Comparison of ENCODE assay signal across 8 cellular contexts in genomic region chr16:20676268-20676828, GRCh38. TPM values are rescaled to one million over a fixed set of nuclear protein-coding genes. Genes with fewer than 3 reads are reported as not detected.
DNase-seq lines count a peak whose midpoint lies in the region; ATAC-seq and TF ChIP-seq lines count a peak whose summit lies in the region.

No MANE protein-coding gene starts in this region.

- H4K91ac ChIP-seq in trophoblast cell (ENCODE audit: low read depth, low read length): no peak overlapping the region

- DNase-seq in NCI-H345 treated with DMSO at 0.1 percent for 48 hours (lab: John Stamatoyannopoulos, UW; ENCODE audit: unreplicated experiment) (peak; percentile 47), epithelial cell of prostate (ENCODE audit: low read depth, low spot score) (no peak), trophoblast cell (no peak), NCI-H2196 treated with DMSO at 0.1 percent for 48 hours (lab: John Stamatoyannopoulos, UW; ENCODE audit: unreplicated experiment) (no peak), NCI-H748 (lab: John Stamatoyannopoulos, UW; ENCODE audit: unreplicated experiment) (no peak)

- no peaks in the 10 kb centered on the region for H3K27me3 ChIP-seq in trophoblast cell (ENCODE audit: insufficient read depth, low read length)

- no peak overlapping the region for H2BK5ac ChIP-seq in trophoblast cell (ENCODE audit: low read depth, low read length, poor library complexity)

- peaks cover 3% of the 10 kb centered on the region for H3K79me2 ChIP-seq in trophoblast cell (ENCODE audit: control insufficient read depth, insufficient read depth, low read length, poor library complexity)

- H2AFZ ChIP-seq in trophoblast cell (ENCODE audit: insufficient read depth, low read length, poor library complexity): peak overlapping the region; percentile 48

- H3K18ac ChIP-seq in trophoblast cell (ENCODE audit: low read length): no peak overlapping the region

- H3K4me1 ChIP-seq in trophoblast cell (ENCODE audit: control insufficient read depth in 1 of 2, insufficient read depth in 2 of 2, low read length in 2 of 2): peaks cover 19 to 25% of the 10 kb centered on the region in 2 experiments

- H3K14ac ChIP-seq in trophoblast cell (ENCODE audit: low read length): peak overlapping the region; percentile 70

- H2BK120ac ChIP-seq in trophoblast cell (ENCODE audit: insufficient read depth, low read length, poor library complexity): peak overlapping the region; percentile 87

- no peak overlapping the region for H3K23ac ChIP-seq in trophoblast cell (ENCODE audit: low read length)

- no peak overlapping the region for H3K9ac ChIP-seq in trophoblast cell (ENCODE audit: low read length)

- H3K36me3 ChIP-seq in trophoblast cell (ENCODE audit: control insufficient read depth in 1 of 2, insufficient read depth in 2 of 2, low read length in 2 of 2): no peaks in the 10 kb centered on the region

- H3K79me1 ChIP-seq in trophoblast cell (ENCODE audit: low read length): peaks cover 18% of the 10 kb centered on the region

- H2BK12ac ChIP-seq in trophoblast cell (ENCODE audit: low read length): peak overlapping the region; percentile 58

- ATAC-seq in GM21423 (IDR thresholded peaks at IDR 0.05; ENCODE audit: unreplicated experiment): peak; percentile 7
- no peak for ATAC-seq in SK-N-SH treated with all-trans-retinoic acid at 6 μM for 48 hours
- ATAC-seq in GM19035 (IDR thresholded peaks at IDR 0.05; ENCODE audit: unreplicated experiment): no peak

- H4K8ac ChIP-seq in trophoblast cell (ENCODE audit: low read depth, low read length): peak overlapping the region; percentile 66

- H4K12ac ChIP-seq in trophoblast cell (ENCODE audit: low read depth, low read length): no peak overlapping the region

- no peak overlapping the region for H2AK5ac ChIP-seq in trophoblast cell (ENCODE audit: low read length)

- no peak overlapping the region for H3K4ac ChIP-seq in trophoblast cell (ENCODE audit: low read depth, low read length)

- peak overlapping the region; percentile 53 for H3K27ac ChIP-seq in epithelial cell of prostate
- H3K27ac ChIP-seq in trophoblast cell (ENCODE audit: low read depth, low read length): peak overlapping the region; percentile 52

- no CpG with 5 or more reads among the region's 4 CpGs for WGBS in trophoblast cell (ENCODE audit: extremely low coverage, insufficient coverage, insufficient read length)

- H3K4me3 ChIP-seq in trophoblast cell (ENCODE audit: low read depth, low read length): no peak overlapping the region

- no peaks in the 10 kb centered on the region for H3K9me3 ChIP-seq in trophoblast cell (ENCODE audit: insufficient read depth, low read depth, low read length)

- H3K4me2 ChIP-seq in trophoblast cell (ENCODE audit: low read length): peak overlapping the region; percentile 80

TF ChIP-seq in SK-N-SH treated with all-trans-retinoic acid at 6 μM for 48 hours, 23 proteins besides CTCF, POLR2A, EP300 and RAD21:
- TF ChIP-seq ZFP3 (CRISPR knock-in tag; IDR thresholded peaks at IDR 0.05) (no peak), PPARA (CRISPR knock-in tag; IDR thresholded peaks at IDR 0.05; ENCODE audit: borderline replicate concordance) (no peak), ZC3H10 (CRISPR knock-in tag; IDR thresholded peaks at IDR 0.05) (no peak), POU6F1 (CRISPR knock-in tag; IDR thresholded peaks at IDR 0.05; ENCODE audit: borderline replicate concordance, low read depth) (no peak), ISL1 (CRISPR knock-in tag; IDR thresholded peaks at IDR 0.05) (no peak), ZNF565 (CRISPR knock-in tag; conservative IDR thresholded peaks at IDR 0.05; ENCODE audit: low read depth) (no peak), ESRRG (CRISPR knock-in tag; IDR thresholded peaks at IDR 0.05) (no peak), CSDC2 (CRISPR knock-in tag; IDR thresholded peaks at IDR 0.05) (no peak), SNAI2 (CRISPR knock-in tag; IDR thresholded peaks at IDR 0.05) (no peak), OSR1 (CRISPR knock-in tag; IDR thresholded peaks at IDR 0.05) (no peak), BACH2 (CRISPR knock-in tag; IDR thresholded peaks at IDR 0.05; ENCODE audit: borderline replicate concordance) (no peak), ZNF70 (CRISPR knock-in tag; IDR thresholded peaks at IDR 0.05) (no peak), ZFP30 (CRISPR knock-in tag; IDR thresholded peaks at IDR 0.05) (no peak), CSRNP3 (CRISPR knock-in tag; IDR thresholded peaks at IDR 0.05) (no peak)
TF ChIP-seq in SK-N-SH treated with all-trans-retinoic acid at 6 μM for 48 hours: peak in this region for 0.

RNA-seq across cellular contexts. Expression of gene ACSM1, which starts 21.1 kb away (rescaled TPM):
- 0.06 and 0.08 TPM in 2 replicates for polyA plus RNA-seq in trophoblast cell (2013)
